Comparison of ENCODE assay signal across 15 cellular contexts in genomic region chr17:50963139-50963538, GRCh38.
DNase-seq lines count a peak whose midpoint lies in the region; ATAC-seq and TF ChIP-seq lines count a peak whose summit lies in the region.
"Had no signal": no experiment of that assay in that cellular context is flagged by ENCODE, and none has a peak within 500 bp of the region (broad histone marks: within the 10 kb centered on the region; RNA-seq: fewer than 3 reads in every experiment).

No MANE protein-coding gene starts in this region.

- H3K4me3 ChIP-seq in adipocyte (ENCODE audit: low read length) (peak overlapping the region; percentile 42), thyroid gland (replicated peaks in 1 of 3) (no peak overlapping the region)
- H3K4me3 ChIP-seq: SK-N-MC had no signal

- peak overlapping the region in 2 of 3 donors; percentile 19 to 46 for H3K27ac ChIP-seq in thyroid gland
- H3K27ac ChIP-seq: C4-2B, SK-N-MC had no signal

- TF ChIP-seq POLR2A in thyroid gland (IDR thresholded peaks at IDR 0.05): no peak

- intact Hi-C loops in thyroid gland (cut with DNase I): no loop called here

- H3K9me3 ChIP-seq in adipocyte (ENCODE audit: control insufficient read depth, low read length) (no peaks in the 10 kb centered on the region), thyroid gland (no peaks in the 10 kb centered on the region)

- peak overlapping the region; percentile 60 for H3K9ac ChIP-seq in adipocyte (ENCODE audit: low read length)

- H3K36me3 ChIP-seq in adipocyte (ENCODE audit: control insufficient read depth, insufficient read depth, low read length, severe bottlenecking) (peaks cover 42% of the 10 kb centered on the region), thyroid gland (peaks cover 7% of the 10 kb centered on the region in 2 donors)

- no peak for TF ChIP-seq CTCF in thyroid gland (IDR thresholded peaks at IDR 0.05)

- H3K27me3 ChIP-seq in adipocyte (replicated peaks; ENCODE audit: control insufficient read depth, insufficient read depth, low read length): no peaks in the 10 kb centered on the region
- H3K27me3 ChIP-seq in thyroid gland: no peaks in the 10 kb centered on the region

- WGBS in thyroid gland, 2 donors: 70 to 86% methylated on average over 2 of the region's 2 CpGs

- DNase-seq in EH (ENCODE audit: low read depth) (peak; percentile 56), adipocyte (ENCODE audit: low read depth) (peak; percentile 80), fibroblast of the conjunctiva (ENCODE audit: low read depth) (peak; percentile 35), thyroid gland (no peak), NCI-H1048 (lab: John Stamatoyannopoulos, UW) (no peak), midbrain (lab: John Stamatoyannopoulos, UW) (no peak)
- DNase-seq: DMS153, NCI-H1092 treated with DMSO at 0.1 percent for 48 hours, NCI-H1694 treated with DMSO at 0.1 percent for 48 hours, NCI-H345, NCI-H69 had no signal

- no peak for ATAC-seq in GM21528 (IDR thresholded peaks at IDR 0.05; ENCODE audit: low FRiP score, unreplicated experiment)
- ATAC-seq: HCT116 had no signal

- H3K4me1 ChIP-seq in adipocyte (ENCODE audit: control insufficient read depth, insufficient read depth, low read length) (peaks cover 52% of the 10 kb centered on the region), thyroid gland (peaks cover 8 to 29% of the 10 kb centered on the region in 2 donors)

Comparison
In these comparisons a context has a peak if more than half of its experiments do, and no peak if none do; other contexts are left out.
1. DNase-seq: peak in EH (single experiment), adipocyte (single experiment) and fibroblast of the conjunctiva (single experiment); none in thyroid gland (0 of 2), NCI-H1048 (single experiment) and midbrain (single experiment).